1 cellular context compared by ENCODE assay signal in genomic region chr4:172978848-172979247, GRCh38.
TF ChIP-seq lines count a peak whose summit lies in the region.

No MANE protein-coding gene starts in this region.

TF ChIP-seq in liver, 16 proteins besides CTCF, POLR2A, EP300 and RAD21 (continued from another document):
- TF ChIP-seq, protein P1, sequence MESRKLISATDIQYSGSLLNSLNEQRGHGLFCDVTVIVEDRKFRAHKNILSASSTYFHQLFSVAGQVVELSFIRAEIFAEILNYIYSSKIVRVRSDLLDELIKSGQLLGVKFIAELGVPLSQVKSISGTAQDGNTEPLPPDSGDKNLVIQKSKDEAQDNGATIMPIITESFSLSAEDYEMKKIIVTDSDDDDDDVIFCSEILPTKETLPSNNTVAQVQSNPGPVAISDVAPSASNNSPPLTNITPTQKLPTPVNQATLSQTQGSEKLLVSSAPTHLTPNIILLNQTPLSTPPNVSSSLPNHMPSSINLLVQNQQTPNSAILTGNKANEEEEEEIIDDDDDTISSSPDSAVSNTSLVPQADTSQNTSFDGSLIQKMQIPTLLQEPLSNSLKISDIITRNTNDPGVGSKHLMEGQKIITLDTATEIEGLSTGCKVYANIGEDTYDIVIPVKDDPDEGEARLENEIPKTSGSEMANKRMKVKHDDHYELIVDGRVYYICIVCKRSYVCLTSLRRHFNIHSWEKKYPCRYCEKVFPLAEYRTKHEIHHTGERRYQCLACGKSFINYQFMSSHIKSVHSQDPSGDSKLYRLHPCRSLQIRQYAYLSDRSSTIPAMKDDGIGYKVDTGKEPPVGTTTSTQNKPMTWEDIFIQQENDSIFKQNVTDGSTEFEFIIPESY (IDR thresholded peaks at IDR 0.05), result peak; percentile 11
- no peak for TF ChIP-seq NR2F2 (IDR thresholded peaks at IDR 0.05)
- peak; percentile 28 for TF ChIP-seq FOXA1 (IDR thresholded peaks at IDR 0.05)
- peak; percentile 49 for TF ChIP-seq REST (IDR thresholded peaks at IDR 0.05)
- TF ChIP-seq RXRA (IDR thresholded peaks at IDR 0.05), result peak in 1 of 2 donors; percentile 48
- peak; percentile 45 for TF ChIP-seq FOXA2 (IDR thresholded peaks at IDR 0.05)
- TF ChIP-seq JUND (IDR thresholded peaks at IDR 0.05), result peak in 1 of 2 donors; percentile 27
- TF ChIP-seq EGR1 (IDR thresholded peaks at IDR 0.05; ENCODE audit: low read depth in 2 of 2), result no peak
- no peak for TF ChIP-seq HNF4G (IDR thresholded peaks at IDR 0.05)
- TF ChIP-seq MAX (IDR thresholded peaks at IDR 0.05), result no peak
- TF ChIP-seq SP1 (IDR thresholded peaks at IDR 0.05), result peak; percentile 12
- TF ChIP-seq, protein P2, sequence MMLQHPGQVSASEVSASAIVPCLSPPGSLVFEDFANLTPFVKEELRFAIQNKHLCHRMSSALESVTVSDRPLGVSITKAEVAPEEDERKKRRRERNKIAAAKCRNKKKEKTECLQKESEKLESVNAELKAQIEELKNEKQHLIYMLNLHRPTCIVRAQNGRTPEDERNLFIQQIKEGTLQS (IDR thresholded peaks at IDR 0.05), result no peak
- no peak for TF ChIP-seq GABPA (IDR thresholded peaks at IDR 0.05 in 1 of 2, conservative IDR thresholded peaks at IDR 0.05 in 1 of 2)
- peak; percentile 74 for TF ChIP-seq YY1 (IDR thresholded peaks at IDR 0.05)
